ENCODE assay signal across 2 cellular contexts in the genomic region with DNA sequence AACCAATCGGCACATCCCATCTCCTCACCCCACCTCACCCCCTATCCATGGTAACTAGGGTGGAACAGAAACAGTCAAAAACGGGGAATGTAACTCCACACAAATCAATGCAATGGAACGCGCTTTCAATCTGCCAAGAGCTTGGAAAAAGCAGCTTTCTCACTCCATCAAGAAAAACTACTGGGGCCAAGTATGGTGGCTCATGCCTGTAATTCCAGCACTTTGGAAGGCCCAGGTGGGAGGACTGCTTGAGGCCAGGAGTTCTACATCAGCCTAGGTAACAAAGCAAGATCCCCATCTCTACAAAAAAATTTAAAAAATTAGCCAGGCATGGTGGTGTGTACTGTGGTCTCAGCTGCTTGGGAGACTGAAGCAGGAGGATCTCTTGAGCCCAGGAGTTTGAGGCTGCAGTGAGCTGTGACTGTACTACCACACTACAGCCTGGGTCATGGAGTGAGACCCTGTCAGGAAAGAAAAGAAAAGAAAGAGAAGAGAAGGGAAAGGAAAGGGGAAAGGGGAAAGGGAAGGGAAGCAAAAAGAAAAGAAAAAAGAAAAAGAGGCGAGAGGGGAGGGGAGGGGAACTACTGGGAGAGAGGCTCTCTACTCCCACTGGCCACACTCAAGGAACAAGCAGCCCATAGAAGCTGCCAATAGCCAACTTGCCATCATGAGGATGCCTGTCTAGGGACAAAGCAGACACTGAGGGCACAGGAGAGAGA.
TF ChIP-seq lines count a peak whose summit lies in the region.

No MANE protein-coding gene starts in this region.

TF ChIP-seq in HEK293, 187 proteins besides CTCF, POLR2A, EP300 and RAD21 (continued from another document):
- no peak for TF ChIP-seq ZNF23 (tag by site-specific recombination; IDR thresholded peaks at IDR 0.05; ENCODE audit: borderline replicate concordance)
- no peak for TF ChIP-seq ZNF514 (tag by site-specific recombination; IDR thresholded peaks at IDR 0.05)
- TF ChIP-seq ZNF292 (tag by site-specific recombination; IDR thresholded peaks at IDR 0.05; ENCODE audit: borderline replicate concordance, low read depth) = no peak
- TF ChIP-seq KLF7 (tag by site-specific recombination; IDR thresholded peaks at IDR 0.05; ENCODE audit: borderline replicate concordance) = no peak
- no peak for TF ChIP-seq ZNF580 (tag by site-specific recombination; IDR thresholded peaks at IDR 0.05)
TF ChIP-seq in HEK293: peak in this region for 1.

TF ChIP-seq in GM12878, 131 proteins besides CTCF, POLR2A, EP300 and RAD21 (continued from another document):
- no peak for TF ChIP-seq MLLT1 (IDR thresholded peaks at IDR 0.05)
- TF ChIP-seq RUNX3 (IDR thresholded peaks at IDR 0.05; ENCODE audit: low read length) = no peak
- TF ChIP-seq, protein P1, sequence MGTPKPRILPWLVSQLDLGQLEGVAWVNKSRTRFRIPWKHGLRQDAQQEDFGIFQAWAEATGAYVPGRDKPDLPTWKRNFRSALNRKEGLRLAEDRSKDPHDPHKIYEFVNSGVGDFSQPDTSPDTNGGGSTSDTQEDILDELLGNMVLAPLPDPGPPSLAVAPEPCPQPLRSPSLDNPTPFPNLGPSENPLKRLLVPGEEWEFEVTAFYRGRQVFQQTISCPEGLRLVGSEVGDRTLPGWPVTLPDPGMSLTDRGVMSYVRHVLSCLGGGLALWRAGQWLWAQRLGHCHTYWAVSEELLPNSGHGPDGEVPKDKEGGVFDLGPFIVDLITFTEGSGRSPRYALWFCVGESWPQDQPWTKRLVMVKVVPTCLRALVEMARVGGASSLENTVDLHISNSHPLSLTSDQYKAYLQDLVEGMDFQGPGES (IDR thresholded peaks at IDR 0.05) = no peak
- no peak for TF ChIP-seq CEBPZ (IDR thresholded peaks at IDR 0.05; ENCODE audit: low read depth, low read length)
- TF ChIP-seq FOXM1 (IDR thresholded peaks at IDR 0.05; ENCODE audit: low read depth, low read length) = no peak
- TF ChIP-seq E4F1 (IDR thresholded peaks at IDR 0.05; ENCODE audit: borderline replicate concordance, partially characterized antibody) = no peak
- TF ChIP-seq ZNF24 (IDR thresholded peaks at IDR 0.05) = no peak
- TF ChIP-seq, protein P2, sequence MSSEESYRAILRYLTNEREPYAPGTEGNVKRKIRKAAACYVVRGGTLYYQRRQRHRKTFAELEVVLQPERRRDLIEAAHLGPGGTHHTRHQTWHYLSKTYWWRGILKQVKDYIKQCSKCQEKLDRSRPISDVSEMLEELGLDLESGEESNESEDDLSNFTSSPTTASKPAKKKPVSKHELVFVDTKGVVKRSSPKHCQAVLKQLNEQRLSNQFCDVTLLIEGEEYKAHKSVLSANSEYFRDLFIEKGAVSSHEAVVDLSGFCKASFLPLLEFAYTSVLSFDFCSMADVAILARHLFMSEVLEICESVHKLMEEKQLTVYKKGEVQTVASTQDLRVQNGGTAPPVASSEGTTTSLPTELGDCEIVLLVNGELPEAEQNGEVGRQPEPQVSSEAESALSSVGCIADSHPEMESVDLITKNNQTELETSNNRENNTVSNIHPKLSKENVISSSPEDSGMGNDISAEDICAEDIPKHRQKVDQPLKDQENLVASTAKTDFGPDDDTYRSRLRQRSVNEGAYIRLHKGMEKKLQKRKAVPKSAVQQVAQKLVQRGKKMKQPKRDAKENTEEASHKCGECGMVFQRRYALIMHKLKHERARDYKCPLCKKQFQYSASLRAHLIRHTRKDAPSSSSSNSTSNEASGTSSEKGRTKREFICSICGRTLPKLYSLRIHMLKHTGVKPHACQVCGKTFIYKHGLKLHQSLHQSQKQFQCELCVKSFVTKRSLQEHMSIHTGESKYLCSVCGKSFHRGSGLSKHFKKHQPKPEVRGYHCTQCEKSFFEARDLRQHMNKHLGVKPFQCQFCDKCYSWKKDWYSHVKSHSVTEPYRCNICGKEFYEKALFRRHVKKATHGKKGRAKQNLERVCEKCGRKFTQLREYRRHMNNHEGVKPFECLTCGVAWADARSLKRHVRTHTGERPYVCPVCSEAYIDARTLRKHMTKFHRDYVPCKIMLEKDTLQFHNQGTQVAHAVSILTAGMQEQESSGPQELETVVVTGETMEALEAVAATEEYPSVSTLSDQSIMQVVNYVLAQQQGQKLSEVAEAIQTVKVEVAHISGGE (CRISPR knock-in tag; IDR thresholded peaks at IDR 0.05) = no peak
- TF ChIP-seq, protein P3, sequence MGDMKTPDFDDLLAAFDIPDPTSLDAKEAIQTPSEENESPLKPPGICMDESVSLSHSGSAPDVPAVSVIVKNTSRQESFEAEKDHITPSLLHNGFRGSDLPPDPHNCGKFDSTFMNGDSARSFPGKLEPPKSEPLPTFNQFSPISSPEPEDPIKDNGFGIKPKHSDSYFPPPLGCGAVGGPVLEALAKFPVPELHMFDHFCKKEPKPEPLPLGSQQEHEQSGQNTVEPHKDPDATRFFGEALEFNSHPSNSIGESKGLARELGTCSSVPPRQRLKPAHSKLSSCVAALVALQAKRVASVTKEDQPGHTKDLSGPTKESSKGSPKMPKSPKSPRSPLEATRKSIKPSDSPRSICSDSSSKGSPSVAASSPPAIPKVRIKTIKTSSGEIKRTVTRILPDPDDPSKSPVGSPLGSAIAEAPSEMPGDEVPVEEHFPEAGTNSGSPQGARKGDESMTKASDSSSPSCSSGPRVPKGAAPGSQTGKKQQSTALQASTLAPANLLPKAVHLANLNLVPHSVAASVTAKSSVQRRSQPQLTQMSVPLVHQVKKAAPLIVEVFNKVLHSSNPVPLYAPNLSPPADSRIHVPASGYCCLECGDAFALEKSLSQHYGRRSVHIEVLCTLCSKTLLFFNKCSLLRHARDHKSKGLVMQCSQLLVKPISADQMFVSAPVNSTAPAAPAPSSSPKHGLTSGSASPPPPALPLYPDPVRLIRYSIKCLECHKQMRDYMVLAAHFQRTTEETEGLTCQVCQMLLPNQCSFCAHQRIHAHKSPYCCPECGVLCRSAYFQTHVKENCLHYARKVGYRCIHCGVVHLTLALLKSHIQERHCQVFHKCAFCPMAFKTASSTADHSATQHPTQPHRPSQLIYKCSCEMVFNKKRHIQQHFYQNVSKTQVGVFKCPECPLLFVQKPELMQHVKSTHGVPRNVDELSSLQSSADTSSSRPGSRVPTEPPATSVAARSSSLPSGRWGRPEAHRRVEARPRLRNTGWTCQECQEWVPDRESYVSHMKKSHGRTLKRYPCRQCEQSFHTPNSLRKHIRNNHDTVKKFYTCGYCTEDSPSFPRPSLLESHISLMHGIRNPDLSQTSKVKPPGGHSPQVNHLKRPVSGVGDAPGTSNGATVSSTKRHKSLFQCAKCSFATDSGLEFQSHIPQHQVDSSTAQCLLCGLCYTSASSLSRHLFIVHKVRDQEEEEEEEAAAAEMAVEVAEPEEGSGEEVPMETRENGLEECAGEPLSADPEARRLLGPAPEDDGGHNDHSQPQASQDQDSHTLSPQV (IDR thresholded peaks at IDR 0.05) = no peak
- no peak for TF ChIP-seq RBBP5 (conservative IDR thresholded peaks at IDR 0.05)
- TF ChIP-seq ESRRA (IDR thresholded peaks at IDR 0.05; ENCODE audit: low read length) = no peak
- no peak for TF ChIP-seq SIX5 (IDR thresholded peaks at IDR 0.05; ENCODE audit: low read depth, low read length, severe bottlenecking)
- TF ChIP-seq TCF3 (IDR thresholded peaks at IDR 0.05; ENCODE audit: borderline replicate concordance, insufficient read depth, low read depth, low read length) = no peak
- TF ChIP-seq IRF5 (IDR thresholded peaks at IDR 0.05; ENCODE audit: borderline replicate concordance) = no peak
- TF ChIP-seq EZH2 (IDR thresholded peaks at IDR 0.05; ENCODE audit: borderline replicate concordance, control insufficient read depth, low read depth, low read length) = no peak
TF ChIP-seq in GM12878: peak in this region for 0.
